17 cellular contexts compared by ENCODE assay signal in the genomic region with DNA sequence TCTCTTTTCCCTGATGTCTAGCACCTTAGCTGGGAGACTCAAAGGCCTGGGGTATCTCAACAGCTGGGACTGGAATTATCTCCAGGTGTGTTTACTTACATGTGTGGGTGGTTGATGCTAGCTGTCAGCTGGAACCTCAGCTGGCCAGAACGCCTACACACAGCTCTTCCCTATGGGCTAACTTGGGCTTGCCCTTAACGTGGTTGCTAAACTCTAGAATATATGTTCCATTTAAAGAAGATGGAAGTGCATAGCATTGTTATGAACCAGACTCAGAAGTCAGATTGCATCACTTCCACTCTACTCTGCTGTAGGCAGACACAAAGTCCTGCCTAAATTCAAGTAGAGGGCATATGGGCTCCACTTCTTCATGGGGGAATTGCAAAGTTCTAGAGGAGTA.
DNase-seq lines count a peak whose midpoint lies in the region; ATAC-seq and TF ChIP-seq lines count a peak whose summit lies in the region.
"Had no signal": no experiment of that assay in that cellular context is flagged by ENCODE, and none has a peak within 500 bp of the region (broad histone marks: within the 10 kb centered on the region; RNA-seq: fewer than 3 reads in every experiment).

No MANE protein-coding gene starts in this region.

- no peak overlapping the region for H3K4me3 ChIP-seq in fibroblast of pulmonary artery (replicated peaks; ENCODE audit: low read depth, low read length)
- H3K4me3 ChIP-seq: BLaER1, spleen had no signal

- ATAC-seq in GM21576 (IDR thresholded peaks at IDR 0.05; ENCODE audit: unreplicated experiment) (peak; percentile 49), HG03442 (IDR thresholded peaks at IDR 0.05; ENCODE audit: unreplicated experiment) (peak; percentile 45), GM21619 (IDR thresholded peaks at IDR 0.05; ENCODE audit: unreplicated experiment) (no peak)
- ATAC-seq: naive thymus-derived CD4-positive, alpha-beta T cell; stimulated activated effector memory CD8-positive, alpha-beta T cell treated with anti-CD3 and anti-CD28 coated beads, Interleukin-12 subunit alpha, Interleukin-12 subunit beta, amount 100 ng/mL, for 72 hours had no signal

- no peak for TF ChIP-seq CTCF in fibroblast of pulmonary artery (IDR thresholded peaks at IDR 0.05; ENCODE audit: low read length, missing control alignments)

- DNase-seq in EH (ENCODE audit: low read depth): peak; percentile 49
- DNase-seq in fibroblast of pulmonary artery (ENCODE audit: low read depth): peak; percentile 4
- DNase-seq in COLO829 (ENCODE audit: low spot score): no peak
- DNase-seq in NCI-H2196 treated with DMSO at 0.1 percent for 48 hours (lab: John Stamatoyannopoulos, UW; ENCODE audit: unreplicated experiment): no peak
- DNase-seq: activated CD4-positive, CD25-positive, alpha-beta regulatory T cell; activated CD8-positive, alpha-beta memory T cell treated with anti-CD3 and anti-CD28 coated beads for 24 hours; amygdala; glutamatergic neuron; naive thymus-derived CD4-positive, alpha-beta T cell; posterior cingulate gyrus; RPMI8226; spleen had no signal

Comparison
In these comparisons a context has a peak if more than half of its experiments do, and no peak if none do; other contexts are left out.
1. DNase-seq: peak in EH (single experiment) and fibroblast of pulmonary artery (single experiment); none in COLO829 (single experiment) and NCI-H2196 treated with DMSO at 0.1 percent for 48 hours (single experiment).